In genomic region chr6:136696238-136696637, GRCh38 we compare ENCODE assay signal across 1 cellular context.
TF ChIP-seq lines count a peak whose summit lies in the region.

No MANE protein-coding gene starts in this region.

TF ChIP-seq in liver, 16 proteins besides CTCF, POLR2A, EP300 and RAD21 (continued from another document):
- TF ChIP-seq REST (IDR thresholded peaks at IDR 0.05) (no peak), HNF4G (IDR thresholded peaks at IDR 0.05) (no peak), MAX (IDR thresholded peaks at IDR 0.05) (no peak), RXRA (IDR thresholded peaks at IDR 0.05) (peak in 1 of 2 donors; percentile 17), EGR1 (IDR thresholded peaks at IDR 0.05; ENCODE audit: low read depth in 2 of 2) (no peak), FOXA1 (IDR thresholded peaks at IDR 0.05) (no peak), SP1 (IDR thresholded peaks at IDR 0.05) (peak; percentile 30), FOXA2 (IDR thresholded peaks at IDR 0.05) (no peak)
